ENCODE assay signal across 8 cellular contexts in genomic region chr14:56195727-56196126, GRCh38.
DNase-seq lines count a peak whose midpoint lies in the region; ATAC-seq and TF ChIP-seq lines count a peak whose summit lies in the region.

No MANE protein-coding gene starts in this region.

- in situ Hi-C loops in transverse colon (cut with MboI; ENCODE audit: low pct_ligation_motif_present in 1 of 4, low pct_unique_long_range_greater_than_20kb in 1 of 4, low sequenced_read_pairs in 3 of 4) (no loop called here), ACHN (cut with HindIII; ENCODE audit: low pct_ligation_motif_present, low pct_unique_long_range_greater_than_20kb, low sequenced_read_pairs) (no loop called here)

- no peak for TF ChIP-seq EP300 in transverse colon (IDR thresholded peaks at IDR 0.05; ENCODE audit: low read depth)

- TF ChIP-seq POLR2A in transverse colon (IDR thresholded peaks at IDR 0.05): no peak

- 17 to 40% methylated on average over 1 to 6 of the region's 6 CpGs for WGBS in transverse colon (ENCODE audit: low coverage in 1 of 2), 2 donors

- no peaks in the 10 kb centered on the region for H3K36me3 ChIP-seq in transverse colon

- H3K9me3 ChIP-seq in transverse colon: no peaks in the 10 kb centered on the region

- TF ChIP-seq CTCF in fibroblast of villous mesenchyme (IDR thresholded peaks at IDR 0.05; ENCODE audit: insufficient read depth, low read depth, low read length) (no peak), transverse colon (IDR thresholded peaks at IDR 0.05) (no peak)

- DNase-seq in DMS153 (lab: John Stamatoyannopoulos, UW) (peak; percentile 86), OCI-M1 (lab: John Stamatoyannopoulos, UW) (peak; percentile 74), fibroblast of villous mesenchyme (ENCODE audit: low read depth) (peak; percentile 77), transverse colon (peak; percentile 37), DMS114 treated with DMSO at 0.1 percent for 48 hours (lab: John Stamatoyannopoulos, UW; ENCODE audit: unreplicated experiment) (no peak), ACHN (no peak)

- no peak overlapping the region for H3K4me3 ChIP-seq in fibroblast of villous mesenchyme (ENCODE audit: low read depth, low read length)
- H3K4me3 ChIP-seq in transverse colon: no peak overlapping the region

- peak overlapping the region; percentile 13 to 47 (median 44) for H3K27ac ChIP-seq in transverse colon

- no peaks in the 10 kb centered on the region for H3K27me3 ChIP-seq in transverse colon

- ATAC-seq in GM19324 (IDR thresholded peaks at IDR 0.05; ENCODE audit: low FRiP score, unreplicated experiment) (peak; percentile 68), HG03175 (IDR thresholded peaks at IDR 0.05; ENCODE audit: unreplicated experiment) (peak; percentile 71)

- peaks cover 19 to 42% (median 26%) of the 10 kb centered on the region in 4 donors for H3K4me1 ChIP-seq in transverse colon

- intact Hi-C loops in transverse colon (cut with DNase I; ENCODE audit: low total_unique reads): loop anchor here (2.0 kb wide), 1 partner anchor 77 kb away; the partner anchor contains the start of gene PELI2

Comparison
In these comparisons a context has a peak if more than half of its experiments do, and no peak if none do; other contexts are left out.
1. DNase-seq: peak in DMS153 (single experiment), OCI-M1 (single experiment), fibroblast of villous mesenchyme (single experiment) and transverse colon (single experiment); none in DMS114 treated with DMSO at 0.1 percent for 48 hours (single experiment) and ACHN (single experiment).